In the genomic region with DNA sequence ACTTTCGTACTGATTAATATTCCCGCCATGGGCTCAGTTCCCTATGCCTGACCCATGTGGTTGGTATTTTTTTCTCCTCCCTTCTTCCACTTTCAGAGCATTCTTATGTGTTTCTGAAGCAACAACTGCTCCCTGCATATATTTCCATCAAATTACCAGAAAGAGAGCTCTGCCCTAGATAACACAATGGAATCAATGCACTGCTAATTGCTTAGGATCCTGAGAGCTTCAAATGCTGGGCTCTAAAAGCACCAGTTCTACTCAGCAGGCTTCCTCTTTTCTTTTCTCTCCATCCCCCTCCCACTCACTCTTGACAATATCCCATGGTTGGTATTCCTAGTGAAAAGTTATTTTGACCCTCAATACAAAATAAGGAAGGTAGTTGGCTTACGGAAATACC, we compare ENCODE assay signal across 19 cellular contexts. TPM values are rescaled to one million over a fixed set of nuclear protein-coding genes. Genes with fewer than 3 reads are reported as not detected.
"Had no signal": no experiment of that assay in that cellular context is flagged by ENCODE, and none has a peak within 500 bp of the region (broad histone marks: within the 10 kb centered on the region; RNA-seq: fewer than 3 reads in every experiment).

No MANE protein-coding gene starts in this region.

- H3K27me3 ChIP-seq: breast epithelium, esophagus muscularis mucosa had no signal

- H3K27ac Mint-ChIP-seq: activated B cell treated with CpG ODN at 0.5 μM for 24 hours; activated CD8-positive, alpha-beta T cell treated with anti-CD3 and anti-CD28 coated beads for 36 hours; activated naive CD8-positive, alpha-beta T cell treated with anti-CD3 and anti-CD28 coated beads, Interleukin-2, amount 10 ng/mL, durations not matched to agents 7 days and 5 days; immature natural killer cell; mesothelial cell of epicardium; stimulated activated naive CD8-positive, alpha-beta T cell treated with anti-CD3 and anti-CD28 coated beads, Interleukin-15, Interleukin-2, amounts not matched to agents 100 ng/mL and 50 ng/mL, for 24 hours; T-helper 17 cell had no signal

- H3K4me3 ChIP-seq: breast epithelium, esophagus muscularis mucosa, lower lobe of right lung, thoracic aorta had no signal

- H3K4me3 Mint-ChIP-seq: activated B cell treated with CpG ODN at 0.5 μM for 24 hours; activated CD8-positive, alpha-beta T cell treated with anti-CD3 and anti-CD28 coated beads for 36 hours; activated naive CD8-positive, alpha-beta T cell treated with anti-CD3 and anti-CD28 coated beads, Interleukin-2, amount 10 ng/mL, durations not matched to agents 7 days and 5 days; immature natural killer cell; mesothelial cell of epicardium; stimulated activated naive CD8-positive, alpha-beta T cell treated with anti-CD3 and anti-CD28 coated beads, Interleukin-15, Interleukin-2, amounts not matched to agents 100 ng/mL and 50 ng/mL, for 24 hours; T-helper 17 cell had no signal

- H3K36me3 ChIP-seq: breast epithelium, esophagus muscularis mucosa, lower lobe of right lung, thoracic aorta had no signal

- H3K9me3 ChIP-seq: breast epithelium, esophagus muscularis mucosa, lower lobe of right lung, thoracic aorta had no signal

- H3K4me1 Mint-ChIP-seq: activated B cell treated with CpG ODN at 0.5 μM for 24 hours; activated naive CD8-positive, alpha-beta T cell treated with anti-CD3 and anti-CD28 coated beads, Interleukin-2, amount 10 ng/mL, durations not matched to agents 7 days and 5 days; immature natural killer cell; mesothelial cell of epicardium; T-helper 17 cell had no signal

- H3K27ac ChIP-seq: breast epithelium, esophagus muscularis mucosa, lower lobe of right lung, thoracic aorta had no signal

- FAIRE-seq: small intestine had no signal

- H3K36me3 Mint-ChIP-seq: activated naive CD8-positive, alpha-beta T cell treated with anti-CD3 and anti-CD28 coated beads, Interleukin-2, amount 10 ng/mL, durations not matched to agents 7 days and 5 days; immature natural killer cell; mesothelial cell of epicardium had no signal

- H3K4me1 ChIP-seq: breast epithelium, lower lobe of right lung had no signal

- H3K9me3 Mint-ChIP-seq: activated B cell treated with CpG ODN at 0.5 μM for 24 hours; activated CD8-positive, alpha-beta T cell treated with anti-CD3 and anti-CD28 coated beads for 36 hours; activated naive CD8-positive, alpha-beta T cell treated with anti-CD3 and anti-CD28 coated beads, Interleukin-2, amount 10 ng/mL, durations not matched to agents 7 days and 5 days; mesothelial cell of epicardium; stimulated activated naive CD8-positive, alpha-beta T cell treated with anti-CD3 and anti-CD28 coated beads, Interleukin-15, Interleukin-2, amounts not matched to agents 100 ng/mL and 50 ng/mL, for 24 hours had no signal

- DNase-seq: activated B cell treated with CpG ODN at 0.5 μM for 24 hours; activated CD4-positive, alpha-beta T cell treated with anti-CD3 and anti-CD28 coated beads for 48 hours; activated CD8-positive, alpha-beta T cell treated with anti-CD3 and anti-CD28 coated beads for 36 hours; activated gamma-delta T cell treated with Interleukin-2 at 50 U/mL for 16 hours; activated naive CD8-positive, alpha-beta T cell treated with anti-CD3 and anti-CD28 coated beads, Interleukin-2, amount 10 ng/mL, durations not matched to agents 7 days and 5 days; activated T-cell treated with anti-CD3 and anti-CD28 coated beads, Interleukin-2, amount 50 U/mL, for 48 hours; immature natural killer cell; left cardiac atrium; lower lobe of right lung; small intestine; T-helper 17 cell had no signal

RNA-seq across cellular contexts. Expression of gene TECTB, which starts 5.3 kb away (rescaled TPM):
- total RNA-seq: activated B cell treated with CpG ODN at 0.5 μM for 24 hours; activated CD8-positive, alpha-beta T cell treated with anti-CD3 and anti-CD28 coated beads for 36 hours; activated naive CD8-positive, alpha-beta T cell treated with anti-CD3 and anti-CD28 coated beads, Interleukin-2, amount 10 ng/mL, durations not matched to agents 7 days and 5 days; breast epithelium; left cardiac atrium; lower lobe of right lung; mesothelial cell of epicardium; posterior vena cava; right cardiac atrium; T-helper 17 cell; thoracic aorta; ureter had no signal
- polyA plus RNA-seq: immature natural killer cell, right cardiac atrium had no signal
